ENCODE assay signal across 9 cellular contexts in genomic region chr12:13171921-13172859, GRCh38. TPM values are rescaled to one million over a fixed set of nuclear protein-coding genes. Genes with fewer than 3 reads are reported as not detected.
DNase-seq lines count a peak whose midpoint lies in the region; ATAC-seq, FAIRE-seq and TF ChIP-seq lines count a peak whose summit lies in the region.
"Had no signal": no experiment of that assay in that cellular context is flagged by ENCODE, and none has a peak within 500 bp of the region (broad histone marks: within the 10 kb centered on the region; RNA-seq: fewer than 3 reads in every experiment).

No MANE protein-coding gene starts in this region.

- no peak overlapping the region for H3K4me3 ChIP-seq in epithelial cell of esophagus (ENCODE audit: low read length)

- no peak for ATAC-seq in GM19455 (IDR thresholded peaks at IDR 0.05; ENCODE audit: unreplicated experiment)

- FAIRE-seq in GM12892 (lab: Jason Lieb, UNC) = peak; percentile 86
- FAIRE-seq: islet of Langerhans had no signal

- DNase-seq in GM12892 (ENCODE audit: insufficient read length) = no peak
- DNase-seq in HT1080 (ENCODE audit: low read depth) = peak; percentile 80
- DNase-seq in epithelial cell of esophagus (ENCODE audit: low read depth) = peak; percentile 91
- DNase-seq in posterior vena cava (ENCODE audit: low spot score) = peak; percentile 86
- DNase-seq in NCI-H146 (lab: John Stamatoyannopoulos, UW) = no peak
- no peak for DNase-seq in pons (ENCODE audit: low spot score)
- no peak for DNase-seq in hepatic stellate cell (ENCODE audit: low spot score)

- intact Hi-C loops in posterior vena cava (cut with DNase I) = no loop called here

- TF ChIP-seq POLR2A in GM12892 (IDR thresholded peaks at IDR 0.05; ENCODE audit: low read depth, low read length) = no peak

- TF ChIP-seq CTCF in epithelial cell of esophagus (IDR thresholded peaks at IDR 0.05; ENCODE audit: insufficient read depth, low read depth, low read length, missing control alignments) = no peak

RNA-seq across cellular contexts. Expression of gene EMP1, which starts 24.3 kb away (rescaled TPM):
- polyA plus RNA-seq in GM12892 (2012; ENCODE audit: missing spikeins) = 0.36 TPM
- 58.8 and 248 TPM in 2 replicates for total RNA-seq in HT1080 (2014; rRNA removed; shearing (Covaris generic))
- 380 and 384 TPM in 2 replicates for polyA plus RNA-seq in HT1080 (2015; cell fraction: cytosol; rRNA removed)
- polyA plus RNA-seq in HT1080 (2015; cell fraction: nucleus; rRNA removed) = 358 and 396 TPM in 2 replicates
- 100 to 1,000 TPM; 596 to 746 TPM for total RNA-seq in posterior vena cava

Comparison
In these comparisons a context has a peak if more than half of its experiments do, and no peak if none do; other contexts are left out.
1. DNase-seq: peak in HT1080 (single experiment), epithelial cell of esophagus (single experiment) and posterior vena cava (single experiment); none in GM12892 (single experiment), NCI-H146 (single experiment), pons (single experiment) and hepatic stellate cell (single experiment).